Comparison of ENCODE assay signal across 1 cellular context in genomic region chr7:2241580-2242540, GRCh38.
TF ChIP-seq lines count a peak whose summit lies in the region.

Gene MRM2, minus strand, starts transcription at chr7:2242205. Its CDS starts 36 bp downstream, at chr7:2242169.
Gene NUDT1, plus strand, starts transcription at chr7:2242226. Its CDS starts 2,349 bp downstream, at chr7:2244575.

TF ChIP-seq in H1, 55 proteins besides CTCF, POLR2A, EP300 and RAD21:
- no peak for TF ChIP-seq CREB1 (IDR thresholded peaks at IDR 0.05)
- peak; percentile 72 for TF ChIP-seq TAF7 (optimal IDR thresholded peaks at IDR 0.05; ENCODE audit: borderline replicate concordance, low read depth, low read length)
- TF ChIP-seq BCL11A (IDR thresholded peaks at IDR 0.05; ENCODE audit: low read depth in 2 of 2, low read length in 2 of 2), result no peak
- TF ChIP-seq EGR1 (IDR thresholded peaks at IDR 0.05; ENCODE audit: borderline replicate concordance, low read depth, low read length), result no peak
- TF ChIP-seq KDM1A (IDR thresholded peaks at IDR 0.05; ENCODE audit: borderline replicate concordance, low read length), result no peak
- TF ChIP-seq ASH2L (IDR thresholded peaks at IDR 0.05; ENCODE audit: low read length), result peak; percentile 79
- TF ChIP-seq SP4 (IDR thresholded peaks at IDR 0.05; ENCODE audit: low read length), result no peak
- TF ChIP-seq ZNF274 (IDR thresholded peaks at IDR 0.05; ENCODE audit: borderline replicate concordance, extremely low read depth, low read length), result no peak
- no peak for TF ChIP-seq ATF3 (IDR thresholded peaks at IDR 0.05; ENCODE audit: insufficient read depth, low read depth, low read length)
- no peak for TF ChIP-seq NANOG (IDR thresholded peaks at IDR 0.05; ENCODE audit: insufficient read depth, low read depth, low read length, poor library complexity, severe bottlenecking)
- TF ChIP-seq SP2 (IDR thresholded peaks at IDR 0.05; ENCODE audit: low read length), result no peak
- no peak for TF ChIP-seq TCF12 (IDR thresholded peaks at IDR 0.05; ENCODE audit: low read depth, low read length)
- TF ChIP-seq MAFK (IDR thresholded peaks at IDR 0.05; ENCODE audit: low read depth, low read length), result no peak
- peak; percentile 3 to 76; a peak in 2 of 4 replicates for TF ChIP-seq SIN3A (conservative IDR thresholded peaks at IDR 0.05 in 1 of 2, IDR thresholded peaks at IDR 0.05 in 1 of 2; ENCODE audit: low read depth in 1 of 2, low read length in 2 of 2)
- TF ChIP-seq POLR2AphosphoS5 (IDR thresholded peaks at IDR 0.05; ENCODE audit: low read depth, low read length), result peak; percentile 74; the same call in 1 of the 2 replicates
- no peak for TF ChIP-seq EZH2 (IDR thresholded peaks at IDR 0.05; ENCODE audit: low read depth, low read length, severe bottlenecking)
- TF ChIP-seq YY1 (IDR thresholded peaks at IDR 0.05; ENCODE audit: low read depth, low read length), result peak; percentile 90
- TF ChIP-seq RNF2 (IDR thresholded peaks at IDR 0.05; ENCODE audit: borderline replicate concordance, low read depth, low read length, missing control alignments, poor library complexity, severe bottlenecking), result no peak
- no peak for TF ChIP-seq RXRA (IDR thresholded peaks at IDR 0.05; ENCODE audit: insufficient read depth, low read depth, low read length)
- no peak for TF ChIP-seq CTBP2 (IDR thresholded peaks at IDR 0.05; ENCODE audit: borderline replicate concordance, insufficient read depth, insufficient read length, low read length)
- TF ChIP-seq TAF1 (IDR thresholded peaks at IDR 0.05; ENCODE audit: low read depth, low read length), result peak; percentile 90
- TF ChIP-seq FOSL1 (IDR thresholded peaks at IDR 0.05; ENCODE audit: insufficient read depth, low read depth, low read length), result no peak
- TF ChIP-seq SRF (IDR thresholded peaks at IDR 0.05; ENCODE audit: low read depth, low read length), result no peak
- TF ChIP-seq USF2 (IDR thresholded peaks at IDR 0.05; ENCODE audit: low read length), result no peak
- no peak for TF ChIP-seq TEAD4 (IDR thresholded peaks at IDR 0.05; ENCODE audit: low read depth, low read length)
- peak; percentile 65 for TF ChIP-seq KDM4A (IDR thresholded peaks at IDR 0.05; ENCODE audit: low read depth, low read length, severe bottlenecking)
- peak; percentile 84 for TF ChIP-seq TBP (IDR thresholded peaks at IDR 0.05; ENCODE audit: low read depth, low read length)
- no peak for TF ChIP-seq BACH1 (IDR thresholded peaks at IDR 0.05; ENCODE audit: low read length)
- TF ChIP-seq GABPA (IDR thresholded peaks at IDR 0.05; ENCODE audit: borderline replicate concordance, insufficient read depth, low read length), result peak; percentile 97
- no peak for TF ChIP-seq BRCA1 (IDR thresholded peaks at IDR 0.05; ENCODE audit: low read depth, low read length)
- TF ChIP-seq NRF1 (IDR thresholded peaks at IDR 0.05; ENCODE audit: low read depth, low read length), result no peak
- no peak for TF ChIP-seq CHD1 (IDR thresholded peaks at IDR 0.05; ENCODE audit: low read depth, low read length)
- peak; percentile 53; the same call in 1 of the 2 replicates for TF ChIP-seq RBBP5 (IDR thresholded peaks at IDR 0.05; ENCODE audit: borderline replicate concordance, low read depth, low read length)
- no peak for TF ChIP-seq CHD2 (IDR thresholded peaks at IDR 0.05; ENCODE audit: low read length)
- no peak for TF ChIP-seq RFX5 (IDR thresholded peaks at IDR 0.05; ENCODE audit: borderline replicate concordance, low read depth, low read length)
- TF ChIP-seq KDM5A (IDR thresholded peaks at IDR 0.05; ENCODE audit: low read length), result peak; percentile 59
- peak; percentile 98 for TF ChIP-seq PHF8 (conservative IDR thresholded peaks at IDR 0.05; ENCODE audit: low read depth, low read length)
- TF ChIP-seq SIRT6 (IDR thresholded peaks at IDR 0.05; ENCODE audit: low read length), result no peak
- no peak for TF ChIP-seq HDAC6 (IDR thresholded peaks at IDR 0.05; ENCODE audit: low read depth, low read length)
- 0 out of 2 replicates have a peak, but pooled peaks have one; percentile 37 for TF ChIP-seq ATF2 (IDR thresholded peaks at IDR 0.05; ENCODE audit: low read length)
- peak in 1 of 2 experiments; percentile 21; a peak in 1 of 4 replicates for TF ChIP-seq HDAC2 (IDR thresholded peaks at IDR 0.05; ENCODE audit: borderline replicate concordance in 1 of 2, low read depth in 2 of 2, low read length in 2 of 2)
- no peak for TF ChIP-seq POU5F1 (IDR thresholded peaks at IDR 0.05; ENCODE audit: low read depth, low read length)
- TF ChIP-seq E2F6 (IDR thresholded peaks at IDR 0.05), result peak; percentile 69
- no peak for TF ChIP-seq CBX8 (IDR thresholded peaks at IDR 0.05; ENCODE audit: borderline replicate concordance, low read depth, low read length)
- TF ChIP-seq MAX (IDR thresholded peaks at IDR 0.05), result peak; percentile 71; the same call in 1 of the 2 replicates
- TF ChIP-seq SP1 (IDR thresholded peaks at IDR 0.05; ENCODE audit: low read depth, low read length), result peak; percentile 12; the same call in 1 of the 2 replicates
- TF ChIP-seq CBX5 (IDR thresholded peaks at IDR 0.05; ENCODE audit: low read depth, low read length), result no peak
- no peak for TF ChIP-seq SAP30 (IDR thresholded peaks at IDR 0.05; ENCODE audit: insufficient read depth, insufficient replicate concordance, low read length)
- TF ChIP-seq SIX5 (IDR thresholded peaks at IDR 0.05; ENCODE audit: low read depth, low read length), result no peak
- TF ChIP-seq CEBPB (IDR thresholded peaks at IDR 0.05; ENCODE audit: low read depth, low read length), result no peak
- no peak for TF ChIP-seq JUND (IDR thresholded peaks at IDR 0.05; ENCODE audit: low read length)
- no peak for TF ChIP-seq JUN (IDR thresholded peaks at IDR 0.05; ENCODE audit: low read depth, low read length)
- TF ChIP-seq CHD7 (IDR thresholded peaks at IDR 0.05; ENCODE audit: insufficient replicate concordance, low read length), result no peak
- no peak for TF ChIP-seq SUZ12 (IDR thresholded peaks at IDR 0.05; ENCODE audit: low read length)
